8 cellular contexts compared by ENCODE assay signal in the genomic region with DNA sequence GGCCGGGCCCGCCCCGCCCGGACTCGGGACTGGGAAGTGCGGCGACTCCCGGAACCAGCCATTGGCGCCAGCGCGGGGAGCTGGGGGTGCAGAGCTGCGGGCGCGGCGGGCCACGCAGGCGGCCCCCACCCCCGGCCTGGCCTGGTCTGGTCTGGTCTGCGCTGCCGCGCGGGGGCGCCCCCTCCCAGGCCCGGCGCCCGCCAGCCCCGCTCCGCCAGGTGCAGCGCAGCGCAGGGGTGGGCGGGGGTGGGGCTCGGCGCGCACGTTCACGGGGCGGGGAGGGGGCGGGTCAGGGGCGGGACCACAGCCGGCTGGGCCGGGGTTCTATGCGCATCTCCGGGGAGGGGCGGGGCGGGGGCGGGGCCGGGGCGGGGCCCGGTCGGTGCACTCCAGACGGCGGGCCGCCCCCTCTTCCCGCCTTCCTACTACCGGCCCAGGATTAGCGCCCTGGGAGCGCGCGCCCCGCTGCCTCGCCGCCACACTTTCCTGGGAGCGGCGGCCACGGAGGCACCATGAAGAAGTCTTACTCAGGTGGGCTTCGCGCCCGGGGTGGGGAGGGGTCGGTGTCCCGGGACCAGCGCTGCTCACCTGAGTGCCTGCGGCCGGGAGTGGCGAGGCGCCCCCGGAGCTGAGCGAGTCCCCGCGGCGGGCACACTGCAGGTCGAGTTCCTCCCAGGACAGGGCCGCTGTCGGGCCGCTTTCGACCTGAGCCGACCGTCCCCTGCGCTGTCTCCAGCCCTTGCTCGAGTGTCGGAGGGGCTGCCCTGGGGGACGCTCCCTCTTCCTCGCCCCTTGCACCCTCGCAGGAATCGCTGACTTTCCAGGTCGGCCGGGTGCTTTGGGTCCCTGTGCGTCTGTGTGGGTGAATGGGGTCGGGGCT.
DNase-seq lines count a peak whose midpoint lies in the region; ATAC-seq, FAIRE-seq and TF ChIP-seq lines count a peak whose summit lies in the region.

No MANE protein-coding gene starts in this region.

- ATAC-seq in GM21526 (IDR thresholded peaks at IDR 0.05; ENCODE audit: low FRiP score, unreplicated experiment) (peak; percentile 64), T-helper 17 cell (peak; percentile 96)

- H3K4me3 Mint-ChIP-seq in T-helper 17 cell: peak overlapping the region; percentile 91

- H3K4me3 ChIP-seq in astrocyte of the cerebellum (ENCODE audit: low read depth, low read length): peak overlapping the region; percentile 50
- H3K4me3 ChIP-seq in iPS-18c (ENCODE audit: insufficient read depth, low read depth, low read length): peak overlapping the region; percentile 81

- TF ChIP-seq CTCF in D721Med (IDR thresholded peaks at IDR 0.05; ENCODE audit: insufficient read depth, missing control alignments) (peak; percentile 46), LNCAP (IDR thresholded peaks at IDR 0.05) (peak; percentile 61), astrocyte of the cerebellum (IDR thresholded peaks at IDR 0.05; ENCODE audit: low read depth, low read length, missing control alignments) (no peak)

- H3K9me3 ChIP-seq in T-helper 17 cell (ENCODE audit: control insufficient read depth, low read length, poor library complexity, severe bottlenecking) (no peaks in the 10 kb centered on the region), iPS-18c (ENCODE audit: control insufficient read depth, insufficient read depth, low read length) (no peaks in the 10 kb centered on the region)

- no peaks in the 10 kb centered on the region for H3K36me3 Mint-ChIP-seq in T-helper 17 cell (ENCODE audit: low read depth)

- peaks cover 28% of the 10 kb centered on the region for H3K27me3 Mint-ChIP-seq in T-helper 17 cell

- H3K27ac Mint-ChIP-seq in T-helper 17 cell: peak overlapping the region; percentile 99

- no peak for FAIRE-seq in D721Med (lab: Jason Lieb, UNC)

- H3K4me1 Mint-ChIP-seq in T-helper 17 cell: peaks cover 14% of the 10 kb centered on the region

- in situ Hi-C loops in astrocyte of the cerebellum (cut with HindIII; ENCODE audit: low sequenced_read_pairs): no loop called here

- DNase-seq in D721Med (ENCODE audit: insufficient read length, low spot score) (peak; percentile 99), T-helper 17 cell (peak; percentile 57 to 71 (median 68)), astrocyte of the cerebellum (ENCODE audit: low read depth) (no peak), mesenteric fat pad (ENCODE audit: low spot score) (no peak)
- DNase-seq in stimulated activated CD4-positive, alpha-beta T cell treated with anti-CD3 and anti-CD28 coated beads, Interleukin-12 subunit alpha, Interleukin-12 subunit beta, amount 100 ng/mL, for 4 hours: peak; percentile 60

Comparison
In these comparisons a context has a peak if more than half of its experiments do, and no peak if none do; other contexts are left out.
1. DNase-seq: peak in D721Med (single experiment), T-helper 17 cell (3 of 3) and stimulated activated CD4-positive, alpha-beta T cell treated with anti-CD3 and anti-CD28 coated beads, Interleukin-12 subunit alpha, Interleukin-12 subunit beta, amount 100 ng/mL, for 4 hours (single experiment); none in astrocyte of the cerebellum (single experiment) and mesenteric fat pad (single experiment).